ENCODE assay signal across 25 cellular contexts in the genomic region with DNA sequence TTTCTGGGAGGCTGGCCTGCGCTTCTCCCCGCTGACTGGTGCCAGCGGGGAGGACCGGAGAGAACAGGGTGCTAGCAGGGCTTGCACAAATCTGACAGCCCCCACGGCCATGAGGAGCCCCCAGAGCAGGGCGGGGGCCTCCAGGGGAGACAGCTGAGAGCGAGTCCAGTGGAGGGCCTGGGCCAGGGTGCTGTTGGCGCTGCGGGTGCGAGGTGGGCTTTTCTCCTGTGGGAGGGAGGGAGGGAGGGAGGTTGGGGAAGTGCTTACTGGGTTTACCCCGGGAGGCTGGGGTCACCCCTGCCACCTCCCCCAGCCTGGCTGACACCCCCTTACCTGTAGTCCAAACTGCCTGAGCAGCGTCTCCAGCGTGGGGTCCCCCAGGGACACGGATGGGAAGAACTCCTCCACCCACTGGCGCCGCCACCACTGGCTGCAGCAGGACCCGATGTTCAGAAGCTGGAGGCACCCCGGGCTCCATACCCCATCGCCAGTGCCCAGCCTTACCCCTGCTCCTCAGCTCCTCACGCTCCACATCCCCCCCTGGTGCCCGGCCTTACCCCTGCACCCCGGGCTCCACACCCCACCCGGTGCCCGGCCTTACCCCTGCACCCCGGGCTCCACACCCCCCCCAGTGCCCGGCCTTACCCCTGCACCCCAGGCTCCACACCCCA. TPM values are rescaled to one million over a fixed set of nuclear protein-coding genes. Genes with fewer than 3 reads are reported as not detected.
DNase-seq lines count a peak whose midpoint lies in the region; FAIRE-seq and TF ChIP-seq lines count a peak whose summit lies in the region.
"Had no signal": no experiment of that assay in that cellular context is flagged by ENCODE, and none has a peak within 500 bp of the region (broad histone marks: within the 10 kb centered on the region; RNA-seq: fewer than 3 reads in every experiment).

No MANE protein-coding gene starts in this region.

- no peak overlapping the region for H2BK20ac ChIP-seq in H9 (ENCODE audit: low read depth, low read length, poor library complexity, severe bottlenecking)

- no peak overlapping the region for H3K9ac ChIP-seq in H9 (ENCODE audit: extremely low read depth, insufficient read length, low read length)
- H3K9ac ChIP-seq in neuronal stem cell (ENCODE audit: low read depth, low read length, poor library complexity), result no peak overlapping the region

- H3K79me1 ChIP-seq in H9 (ENCODE audit: insufficient read depth, low read depth, low read length, poor library complexity, severe bottlenecking), result peaks cover under 1% of the 10 kb centered on the region
- H3K79me1 ChIP-seq in neuronal stem cell (ENCODE audit: low read depth, low read length), result peaks cover 15% of the 10 kb centered on the region

- H3K14ac ChIP-seq in H9 (ENCODE audit: insufficient read depth, low read length) (no peak overlapping the region), neuronal stem cell (ENCODE audit: low read length) (no peak overlapping the region)

- H3K4ac ChIP-seq in H9 (ENCODE audit: low read depth, low read length) (no peak overlapping the region), neuronal stem cell (ENCODE audit: low read length) (no peak overlapping the region)

- H3K27ac Mint-ChIP-seq in activated naive CD4-positive, alpha-beta T cell treated with anti-CD3 and anti-CD28 coated beads for 36 hours, result no peak overlapping the region
- no peak overlapping the region for H3K27ac Mint-ChIP-seq in H9
- H3K27ac Mint-ChIP-seq: mesothelial cell of epicardium had no signal

- no peak overlapping the region for H2BK15ac ChIP-seq in H9 (ENCODE audit: low read depth, low read length)
- no peak overlapping the region for H2BK15ac ChIP-seq in neuronal stem cell (ENCODE audit: low read length)

- H2BK5ac ChIP-seq in H9 (ENCODE audit: insufficient read length, low read length) (no peak overlapping the region), neuronal stem cell (ENCODE audit: low read length) (peak overlapping the region; percentile 13)

- H3K27me3 ChIP-seq in H9 (ENCODE audit: insufficient read depth, low read length) (no peaks in the 10 kb centered on the region), neuronal stem cell (ENCODE audit: control insufficient read depth in 3 of 3, insufficient read depth in 3 of 3, low read depth in 1 of 3, low read length in 3 of 3) (no peaks in the 10 kb centered on the region)
- H3K27me3 ChIP-seq: colonic mucosa, spleen, tibial artery had no signal

- peak; percentile 35 for DNase-seq in activated naive CD4-positive, alpha-beta T cell treated with anti-CD3 and anti-CD28 coated beads, Interleukin-2, amount 50 U/mL, for 16 hours
- no peak for DNase-seq in activated naive CD4-positive, alpha-beta T cell treated with anti-CD3 and anti-CD28 coated beads for 36 hours
- peak; percentile 34 for DNase-seq in H9
- no peak for DNase-seq in astrocyte of the cerebellum (ENCODE audit: low read depth)
- DNase-seq in neuronal stem cell (ENCODE audit: low spot score), result no peak
- no peak for DNase-seq in NOMO-1 treated with dmso at 0.1 percent for 144 hours (lab: John Stamatoyannopoulos, UW; ENCODE audit: unreplicated experiment)
- DNase-seq in HTR-8/SVneo (ENCODE audit: insufficient read length, low spot score), result no peak
- DNase-seq in globus pallidus (ENCODE audit: low spot score), result no peak
- DNase-seq: activated CD8-positive, alpha-beta memory T cell treated with anti-CD3 and anti-CD28 coated beads, Interleukin-2, amount 50 U/mL, for 48 hours; activated gamma-delta T cell; colonic mucosa; foreskin fibroblast; left colon; NCI-H1092 treated with DMSO at 0.1 percent for 48 hours; NCI-H2107; NCI-H526; tibial artery had no signal

- no peaks in the 10 kb centered on the region for H4K20me1 ChIP-seq in H9 (ENCODE audit: control insufficient read depth, insufficient read depth, insufficient read length)

- H3K27ac ChIP-seq in H9 (ENCODE audit: insufficient read length, low read depth, low read length) (no peak overlapping the region), neuronal stem cell (replicated peaks; ENCODE audit: low read length) (no peak overlapping the region)
- H3K27ac ChIP-seq: A549, C4-2B, colonic mucosa, prostate gland, spleen, tibial artery had no signal

- H2BK120ac ChIP-seq in H9 (ENCODE audit: low read depth, low read length, poor library complexity, severe bottlenecking), result no peak overlapping the region
- no peak overlapping the region for H2BK120ac ChIP-seq in neuronal stem cell (ENCODE audit: low read depth, low read length)

- WGBS in H9 (ENCODE audit: extremely low coverage, insufficient read length, low lambda C conversion rate), result no CpG with 5 or more reads among the region's 26 CpGs
- WGBS in neuronal stem cell (ENCODE audit: extremely low coverage in 2 of 2, insufficient read length in 2 of 2, insufficient replicate concordance in 1 of 2), 2 donors, result no CpG with 5 or more reads among the region's 26 CpGs

- no peak overlapping the region for H4K91ac ChIP-seq in H9 (ENCODE audit: insufficient read length, low read depth, low read length)
- no peak overlapping the region for H4K91ac ChIP-seq in neuronal stem cell (ENCODE audit: low read depth, low read length, poor library complexity)

- no peak overlapping the region for H3K23ac ChIP-seq in H9 (ENCODE audit: insufficient read length, low read depth, low read length)
- no peak overlapping the region for H3K23ac ChIP-seq in neuronal stem cell (ENCODE audit: low read depth, low read length, poor library complexity)

- H2BK12ac ChIP-seq in H9 (ENCODE audit: insufficient read length, low read depth, low read length) (no peak overlapping the region), neuronal stem cell (ENCODE audit: low read length) (no peak overlapping the region)

- no peak overlapping the region for H3K4me3 Mint-ChIP-seq in activated naive CD4-positive, alpha-beta T cell treated with anti-CD3 and anti-CD28 coated beads for 36 hours
- no peak overlapping the region for H3K4me3 Mint-ChIP-seq in H9
- H3K4me3 Mint-ChIP-seq: mesothelial cell of epicardium had no signal

- H4K5ac ChIP-seq in H9 (ENCODE audit: insufficient read length, low read depth, low read length), result no peak overlapping the region

- CTCF ChIA-PET in activated naive CD4-positive, alpha-beta T cell treated with anti-CD3 and anti-CD28 coated beads for 36 hours (lab: Charles Lee), result interaction anchor here (1.5 kb wide), 1 partner anchor 22 kb away, joined by 3 read pairs; no protein-coding TSS in a partner anchor

- H3K56ac ChIP-seq in H9 (ENCODE audit: insufficient read length, low read depth, low read length), result no peak overlapping the region

- H3K4me2 ChIP-seq in H9 (ENCODE audit: insufficient read depth, insufficient read length, low read length), result no peak overlapping the region
- H3K4me2 ChIP-seq in neuronal stem cell (ENCODE audit: insufficient read depth, low read length, poor library complexity, severe bottlenecking), result no peak overlapping the region
- H3K4me2 ChIP-seq: A549 had no signal

- no peaks in the 10 kb centered on the region for H3K9me3 ChIP-seq in H9 (ENCODE audit: control insufficient read depth, low read depth, low read length)
- H3K9me3 ChIP-seq in neuronal stem cell (replicated peaks in 1 of 2; ENCODE audit: control insufficient read depth in 2 of 2, insufficient read depth in 1 of 2, low read depth in 1 of 2, low read length in 2 of 2), result no peaks in the 10 kb centered on the region
- H3K9me3 ChIP-seq: A549, colonic mucosa, prostate gland, spleen, tibial artery had no signal

- peaks cover 16 to 36% of the 10 kb centered on the region in 2 donors for H3K36me3 ChIP-seq in neuronal stem cell (replicated peaks in 1 of 2; ENCODE audit: control insufficient read depth in 2 of 2, insufficient read depth in 2 of 2, low read length in 2 of 2)

- no peak overlapping the region for H2AFZ ChIP-seq in H9 (ENCODE audit: low read length)
- no peak overlapping the region for H2AFZ ChIP-seq in neuronal stem cell (ENCODE audit: low read length)

- no peak overlapping the region for H4K8ac ChIP-seq in H9 (replicated peaks; ENCODE audit: insufficient read length, low read depth, low read length)
- no peak overlapping the region for H4K8ac ChIP-seq in neuronal stem cell (ENCODE audit: low read depth, low read length)

- H3K18ac ChIP-seq in H9 (ENCODE audit: insufficient read length, low read depth, low read length) (no peak overlapping the region), neuronal stem cell (ENCODE audit: low read length) (no peak overlapping the region)

- H2AK5ac ChIP-seq in H9 (ENCODE audit: insufficient read length, low read length) (no peak overlapping the region), neuronal stem cell (ENCODE audit: low read depth, low read length) (no peak overlapping the region)

- TF ChIP-seq CTCF in H9 (conservative IDR thresholded peaks at IDR 0.05) (0 out of 3 replicates have a peak, but pooled peaks have one; percentile 18), astrocyte of the cerebellum (IDR thresholded peaks at IDR 0.05; ENCODE audit: low read depth, low read length, missing control alignments) (peak; percentile 13)

- peaks cover under 1% of the 10 kb centered on the region; the same call in 1 of the 2 replicates for H3K79me2 ChIP-seq in H9 (ENCODE audit: insufficient read depth, low read length)

- H3K4me1 ChIP-seq in H9 (ENCODE audit: insufficient read depth, low read length), result no peaks in the 10 kb centered on the region
- peaks cover 5 to 7% of the 10 kb centered on the region in 2 donors for H3K4me1 ChIP-seq in neuronal stem cell (ENCODE audit: control insufficient read depth in 2 of 2, insufficient read depth in 1 of 2, low read depth in 1 of 2, low read length in 2 of 2)

- no peaks in the 10 kb centered on the region for H3K27me3 Mint-ChIP-seq in activated naive CD4-positive, alpha-beta T cell treated with anti-CD3 and anti-CD28 coated beads for 36 hours (ENCODE audit: low read depth)
- H3K27me3 Mint-ChIP-seq in H9 (ENCODE audit: low read depth), result no peaks in the 10 kb centered on the region

- no peak for FAIRE-seq in HTR-8/SVneo (lab: Jason Lieb, UNC)
- FAIRE-seq: A549, astrocyte had no signal

- no peak overlapping the region for H3T11ph ChIP-seq in H9 (ENCODE audit: low read length)

- no peaks in the 10 kb centered on the region for H3K9me3 Mint-ChIP-seq in activated naive CD4-positive, alpha-beta T cell treated with anti-CD3 and anti-CD28 coated beads for 36 hours
- H3K9me3 Mint-ChIP-seq in H9, result no peaks in the 10 kb centered on the region
- H3K9me3 Mint-ChIP-seq: mesothelial cell of epicardium had no signal

- H3K36me3 Mint-ChIP-seq in activated naive CD4-positive, alpha-beta T cell treated with anti-CD3 and anti-CD28 coated beads for 36 hours (ENCODE audit: low read depth), result peaks cover 6% of the 10 kb centered on the region
- H3K36me3 Mint-ChIP-seq in H9 (ENCODE audit: insufficient read depth in 1 of 3, low read depth in 3 of 3), result peaks cover 0 to 3% (median 0%) of the 10 kb centered on the region in 3 experiments; a peak in 2 of 7 replicates
- H3K36me3 Mint-ChIP-seq: mesothelial cell of epicardium had no signal

- in situ Hi-C loops in astrocyte of the cerebellum (cut with HindIII; ENCODE audit: low sequenced_read_pairs), result no loop called here

- H3K4me1 Mint-ChIP-seq in activated naive CD4-positive, alpha-beta T cell treated with anti-CD3 and anti-CD28 coated beads for 36 hours (ENCODE audit: low read depth), result peaks cover 4% of the 10 kb centered on the region
- peaks cover 2 to 5% of the 10 kb centered on the region in 2 experiments for H3K4me1 Mint-ChIP-seq in H9

- H3K23me2 ChIP-seq in H9 (ENCODE audit: insufficient read length, low read depth, low read length, poor library complexity, severe bottlenecking), result peaks cover 10% of the 10 kb centered on the region

- no peak overlapping the region for H3K4me3 ChIP-seq in astrocyte of the cerebellum (ENCODE audit: low read depth, low read length)
- no peak overlapping the region for H3K4me3 ChIP-seq in neuronal stem cell (ENCODE audit: low read length in 2 of 2)
- H3K4me3 ChIP-seq: A549, colonic mucosa, prostate gland, spleen, tibial artery had no signal

- intact Hi-C loops in activated naive CD4-positive, alpha-beta T cell treated with anti-CD3 and anti-CD28 coated beads for 36 hours (cut with micrococcal nuclease), result no loop called here

RNA-seq across cellular contexts. Expression of a gene that starts 3.9 kb away (rescaled TPM):
- 10 to 100 TPM; 41.4 to 42.0 TPM for total RNA-seq in activated naive CD4-positive, alpha-beta T cell treated with anti-CD3 and anti-CD28 coated beads for 36 hours
- total RNA-seq in H9 (2021), result 43.6 and 46.0 TPM in 2 replicates
- polyA plus RNA-seq in neuronal stem cell (2013, experiment 1 of 2), result 29.8 TPM
- 30.2 TPM for polyA plus RNA-seq in neuronal stem cell (2013, experiment 2 of 2)

RNA-seq across cellular contexts. Expression of a gene that starts 4.4 kb away (rescaled TPM):
- 100 to 1,000 TPM; 104 to 115 TPM for total RNA-seq in activated naive CD4-positive, alpha-beta T cell treated with anti-CD3 and anti-CD28 coated beads for 36 hours
- 76.2 and 78.1 TPM in 2 replicates for total RNA-seq in H9 (2021)
- polyA plus RNA-seq in neuronal stem cell (2013, experiment 1 of 2), result 29.6 TPM
- polyA plus RNA-seq in neuronal stem cell (2013, experiment 2 of 2), result 27.7 TPM

RNA-seq across cellular contexts. Expression of a gene that starts 17.0 kb away (rescaled TPM):
- under 1 TPM in 1 of 2 experiments, not detected in 1; 0.31 TPM for total RNA-seq in activated naive CD4-positive, alpha-beta T cell treated with anti-CD3 and anti-CD28 coated beads for 36 hours
- total RNA-seq in H9 (2021), result 1.4 and 1.5 TPM in 2 replicates
- 0.33 TPM for polyA plus RNA-seq in neuronal stem cell (2013, experiment 1 of 2)
- 0.26 TPM for polyA plus RNA-seq in neuronal stem cell (2013, experiment 2 of 2)
- total RNA-seq: colonic mucosa, left colon, prostate gland, SK-MEL-5 had no signal
- polyA plus RNA-seq: neural cell had no signal

RNA-seq across cellular contexts. Expression of a gene that starts 21.8 kb away (rescaled TPM):
- 1 to 10 TPM; 1.1 to 2.1 TPM for total RNA-seq in activated naive CD4-positive, alpha-beta T cell treated with anti-CD3 and anti-CD28 coated beads for 36 hours
- total RNA-seq in H9 (2021), result 3.3 and 3.4 TPM in 2 replicates
- polyA plus RNA-seq in neuronal stem cell (2013, experiment 1 of 2), result 0.50 TPM
- 0.90 TPM for polyA plus RNA-seq in neuronal stem cell (2013, experiment 2 of 2)

RNA-seq across cellular contexts. Expression of a gene that starts 22.3 kb away (rescaled TPM):
- total RNA-seq in activated naive CD4-positive, alpha-beta T cell treated with anti-CD3 and anti-CD28 coated beads for 36 hours, result 1 to 10 TPM; 7.5 to 8.3 TPM
- 11.4 and 11.9 TPM in 2 replicates for total RNA-seq in H9 (2021)
- polyA plus RNA-seq in neuronal stem cell (2013, experiment 1 of 2), result 2.4 TPM
- polyA plus RNA-seq in neuronal stem cell (2013, experiment 2 of 2), result 2.2 TPM
- polyA plus RNA-seq: neural cell had no signal

Comparison
In these comparisons a context has a peak if more than half of its experiments do, and no peak if none do; other contexts are left out.
1. DNase-seq: peak in activated naive CD4-positive, alpha-beta T cell treated with anti-CD3 and anti-CD28 coated beads, Interleukin-2, amount 50 U/mL, for 16 hours (single experiment) and H9 (single experiment); none in activated naive CD4-positive, alpha-beta T cell treated with anti-CD3 and anti-CD28 coated beads for 36 hours (single experiment), astrocyte of the cerebellum (single experiment), neuronal stem cell (single experiment), NOMO-1 treated with dmso at 0.1 percent for 144 hours (single experiment), HTR-8/SVneo (single experiment) and globus pallidus (single experiment).